In the genomic region with DNA sequence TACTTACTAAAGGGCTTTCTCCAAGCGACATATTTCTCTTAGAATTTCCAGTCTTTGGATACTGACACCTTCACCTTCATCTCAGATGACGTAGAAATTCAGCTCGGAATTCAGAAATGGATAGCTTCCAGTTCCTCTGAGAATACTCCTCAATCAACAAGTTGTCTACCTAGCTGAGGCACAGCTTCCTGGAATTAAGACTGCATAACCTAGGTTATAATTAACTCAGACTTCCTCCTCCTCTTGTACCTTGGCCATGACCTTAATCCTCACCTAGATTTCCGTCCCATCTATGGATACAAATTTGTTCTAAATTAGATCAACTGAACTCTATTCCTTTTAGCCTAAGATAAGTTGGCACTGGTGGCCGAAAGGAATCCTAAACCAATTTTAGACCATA, we compare ENCODE assay signal across 29 cellular contexts. TPM values are rescaled to one million over a fixed set of nuclear protein-coding genes. Genes with fewer than 3 reads are reported as not detected.
DNase-seq lines count a peak whose midpoint lies in the region; ATAC-seq, FAIRE-seq and TF ChIP-seq lines count a peak whose summit lies in the region.
"Had no signal": no experiment of that assay in that cellular context is flagged by ENCODE, and none has a peak within 500 bp of the region (broad histone marks: within the 10 kb centered on the region; RNA-seq: fewer than 3 reads in every experiment).

No MANE protein-coding gene starts in this region.

- peaks cover 9% of the 10 kb centered on the region for H3K4me1 ChIP-seq in mucosa of descending colon (ENCODE audit: low read depth)
- peaks cover 0 to 4% of the 10 kb centered on the region in 2 donors for H3K4me1 ChIP-seq in small intestine (ENCODE audit: control insufficient read depth in 2 of 2, insufficient read depth in 1 of 2, low read depth in 1 of 2, low read length in 1 of 2)

- FAIRE-seq in small intestine (lab: Jason Lieb, UNC): no peak
- FAIRE-seq: D721Med, GM12878 had no signal

- H3K9me3 ChIP-seq in mucosa of descending colon (no peaks in the 10 kb centered on the region), small intestine (ENCODE audit: control insufficient read depth, low read depth) (no peaks in the 10 kb centered on the region)
- H3K9me3 ChIP-seq: BE2C had no signal

- 26 to 55% (median 48%) methylated on average over 5 of the region's 5 CpGs for WGBS in small intestine, 3 donors

- no peak overlapping the region for H3K4me3 Mint-ChIP-seq in activated naive CD4-positive, alpha-beta T cell treated with anti-CD3 and anti-CD28 coated beads for 36 hours
- H3K4me3 Mint-ChIP-seq: CD14-positive monocyte, GM23338, H9, HFFc6 had no signal

- TF ChIP-seq CTCF in epithelial cell of proximal tubule (conservative IDR thresholded peaks at IDR 0.05; ENCODE audit: low read depth, low read length) (no peak), mucosa of descending colon (IDR thresholded peaks at IDR 0.05) (no peak), dorsolateral prefrontal cortex (IDR thresholded peaks at IDR 0.05 in 54 of 56, conservative IDR thresholded peaks at IDR 0.05 in 2 of 56; ENCODE audit: low read depth in 1 of 56, partially characterized antibody in 56 of 56) (no peak)

- H3K27ac ChIP-seq in small intestine (ENCODE audit: low read depth in 1 of 2, low read length in 1 of 2) (no peak overlapping the region), dorsolateral prefrontal cortex (no peak overlapping the region)
- H3K27ac ChIP-seq: 22Rv1, SK-N-MC had no signal

- peak overlapping the region; percentile 9 for H3K4me3 ChIP-seq in epithelial cell of proximal tubule (ENCODE audit: low read depth, low read length)
- no peak overlapping the region for H3K4me3 ChIP-seq in mucosa of descending colon
- peak overlapping the region in 1 of 2 donors; percentile 14 for H3K4me3 ChIP-seq in small intestine (ENCODE audit: low read depth in 1 of 2, low read length in 2 of 2)
- no peak overlapping the region for H3K4me3 ChIP-seq in dorsolateral prefrontal cortex
- H3K4me3 ChIP-seq: GM12878, GM23338, SK-N-MC had no signal

- H3K27me3 ChIP-seq in small intestine (ENCODE audit: control insufficient read depth in 2 of 2, insufficient read depth in 2 of 2, low read length in 2 of 2): no peaks in the 10 kb centered on the region
- no peaks in the 10 kb centered on the region for H3K27me3 ChIP-seq in dorsolateral prefrontal cortex
- H3K27me3 ChIP-seq: BE2C had no signal

- DNase-seq in DMS53 (lab: John Stamatoyannopoulos, UW) (peak; percentile 16), DMS53 treated with DMSO at 0.1 percent for 48 hours (lab: John Stamatoyannopoulos, UW; ENCODE audit: unreplicated experiment) (no peak), epithelial cell of proximal tubule (ENCODE audit: low read depth) (no peak), mucosa of descending colon (no peak), small intestine (peak; percentile 73), dorsolateral prefrontal cortex (no peak)
- DNase-seq in activated effector memory CD4-positive, alpha-beta T cell treated with Interleukin-2 at 50 U/mL for 16 hours: no peak
- no peak for DNase-seq in activated naive CD4-positive, alpha-beta T cell treated with anti-CD3 and anti-CD28 coated beads for 36 hours
- DNase-seq: BE2C, EL, GDM1, H9, HFFc6, IMR-90, KG1, MM.1S, NCI-H1092, NCI-H1417 treated with DMSO at 0.1 percent for 48 hours, NCI-H1694 treated with DMSO at 0.1 percent for 48 hours, NCI-H2081, NCI-H2227 treated with DMSO at 0.1 percent for 48 hours, NCI-H526 treated with DMSO at 0.1 percent for 48 hours, SIG-M5 had no signal

- no peaks in the 10 kb centered on the region for H3K36me3 Mint-ChIP-seq in activated naive CD4-positive, alpha-beta T cell treated with anti-CD3 and anti-CD28 coated beads for 36 hours (ENCODE audit: low read depth)

- CTCF ChIA-PET in activated naive CD4-positive, alpha-beta T cell treated with anti-CD3 and anti-CD28 coated beads for 36 hours (lab: Charles Lee): no interaction called here

- H3K27me3 Mint-ChIP-seq in activated naive CD4-positive, alpha-beta T cell treated with anti-CD3 and anti-CD28 coated beads for 36 hours (ENCODE audit: low read depth): no peaks in the 10 kb centered on the region

- H3K36me3 ChIP-seq in mucosa of descending colon (ENCODE audit: low read depth) (no peaks in the 10 kb centered on the region), small intestine (ENCODE audit: control insufficient read depth in 2 of 2, insufficient read depth in 2 of 2, low read length in 2 of 2) (no peaks in the 10 kb centered on the region)

- intact Hi-C loops in mucosa of descending colon (cut with DNase I, micrococcal nuclease) (no loop called here), dorsolateral prefrontal cortex (cut with DNase I) (loop anchor here in 1 of 2 donors (10.0 kb wide), 1 partner anchor 86 kb away; no protein-coding TSS in a partner anchor)
- intact Hi-C loops in activated naive CD4-positive, alpha-beta T cell treated with anti-CD3 and anti-CD28 coated beads for 36 hours (cut with micrococcal nuclease): no loop called here

- H3K9me3 Mint-ChIP-seq in activated naive CD4-positive, alpha-beta T cell treated with anti-CD3 and anti-CD28 coated beads for 36 hours: no peaks in the 10 kb centered on the region
- H3K9me3 Mint-ChIP-seq: CD14-positive monocyte, GM23338, H9, HFFc6 had no signal

- no peak overlapping the region for H3K27ac Mint-ChIP-seq in activated naive CD4-positive, alpha-beta T cell treated with anti-CD3 and anti-CD28 coated beads for 36 hours
- H3K27ac Mint-ChIP-seq: CD14-positive monocyte, GM23338, HFFc6 had no signal

- H3K4me1 Mint-ChIP-seq in activated naive CD4-positive, alpha-beta T cell treated with anti-CD3 and anti-CD28 coated beads for 36 hours (ENCODE audit: low read depth): no peaks in the 10 kb centered on the region
- H3K4me1 Mint-ChIP-seq: CD14-positive monocyte had no signal

- ATAC-seq in mucosa of descending colon: peak; percentile 89
- ATAC-seq: GM12878, GM23338 had no signal

RNA-seq across cellular contexts. Expression of a gene that starts 17.4 kb away (rescaled TPM):
- total RNA-seq in epithelial cell of proximal tubule: 82.7 and 86.8 TPM in 2 replicates
- total RNA-seq in mucosa of descending colon: 100 to 1,000 TPM; 224 to 287 (median 262) TPM
- 100 to 1,000 TPM; 234 to 332 (median 329) TPM for polyA plus RNA-seq in small intestine
- 100 to 1,000 TPM in 113 of 120 experiments, 10 to 100 TPM in 7; 79.3 to 209 (median 146) TPM for total RNA-seq in dorsolateral prefrontal cortex
- total RNA-seq in activated naive CD4-positive, alpha-beta T cell treated with anti-CD3 and anti-CD28 coated beads for 36 hours: 100 to 1,000 TPM; 279 to 284 TPM

RNA-seq across cellular contexts. Expression of a gene that starts 17.5 kb away (rescaled TPM):
- total RNA-seq in epithelial cell of proximal tubule: 27.2 and 42.1 TPM in 2 replicates
- 10 to 100 TPM; 49.0 to 89.3 (median 51.4) TPM for total RNA-seq in mucosa of descending colon
- polyA plus RNA-seq in small intestine: 10 to 100 TPM in 1 of 3 donors, 1 to 10 TPM in 2; 7.3 to 11.4 (median 7.6) TPM
- 100 to 1,000 TPM; 104 to 177 (median 133) TPM for total RNA-seq in dorsolateral prefrontal cortex
- 10 to 100 TPM; 68.4 to 68.5 TPM for total RNA-seq in activated naive CD4-positive, alpha-beta T cell treated with anti-CD3 and anti-CD28 coated beads for 36 hours

RNA-seq across cellular contexts. Expression of a gene that starts 59.4 kb away (rescaled TPM):
- total RNA-seq in epithelial cell of proximal tubule: 27.3 and 39.3 TPM in 2 replicates
- total RNA-seq in mucosa of descending colon: 10 to 100 TPM; 42.3 to 50.1 (median 46.1) TPM
- polyA plus RNA-seq in small intestine: 10 to 100 TPM; 11.3 to 14.8 (median 13.6) TPM
- total RNA-seq in dorsolateral prefrontal cortex: 10 to 100 TPM; 41.4 to 68.0 (median 57.4) TPM
- 10 to 100 TPM; 35.3 to 35.7 TPM for total RNA-seq in activated naive CD4-positive, alpha-beta T cell treated with anti-CD3 and anti-CD28 coated beads for 36 hours

Comparison
In these comparisons a context has a peak if more than half of its experiments do, and no peak if none do; other contexts are left out.
1. DNase-seq: peak in DMS53 (single experiment) and small intestine (single experiment); none in DMS53 treated with DMSO at 0.1 percent for 48 hours (single experiment), epithelial cell of proximal tubule (single experiment), mucosa of descending colon (0 of 3), dorsolateral prefrontal cortex (0 of 10), activated effector memory CD4-positive, alpha-beta T cell treated with Interleukin-2 at 50 U/mL for 16 hours (single experiment) and activated naive CD4-positive, alpha-beta T cell treated with anti-CD3 and anti-CD28 coated beads for 36 hours (single experiment).